Comparison of ENCODE assay signal across 2 cellular contexts in the genomic region with DNA sequence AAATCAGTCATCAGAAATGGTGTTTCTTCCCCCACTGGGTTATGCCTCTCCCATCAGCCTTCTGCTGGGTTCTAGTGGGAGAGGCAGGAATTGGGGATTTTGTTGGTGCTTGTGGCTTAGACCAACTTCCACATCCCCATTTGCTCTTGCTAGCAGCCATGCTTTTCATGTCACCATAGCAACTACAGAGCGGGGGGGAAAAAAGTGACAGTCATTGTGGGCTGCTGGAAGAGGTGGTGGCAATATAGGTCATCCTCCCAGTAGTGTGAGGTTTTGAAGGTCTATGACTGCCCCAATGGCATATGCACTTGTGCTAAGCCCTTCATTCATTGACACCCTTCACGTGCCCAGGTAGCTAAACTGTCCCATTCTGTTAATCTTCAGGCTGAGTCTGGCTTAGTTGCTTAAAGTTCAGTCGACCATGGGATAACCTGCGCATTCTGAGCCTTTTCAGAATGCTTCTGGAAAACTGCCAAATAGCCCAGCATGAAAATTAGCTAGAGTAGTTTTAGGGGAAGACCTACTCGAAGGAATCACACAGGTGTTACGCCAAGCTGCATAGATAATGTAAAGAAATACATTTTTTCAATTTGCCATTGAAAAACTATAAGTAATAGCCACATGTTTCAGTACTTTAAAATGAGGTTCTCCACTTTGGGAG.
TF ChIP-seq lines count a peak whose summit lies in the region.

No MANE protein-coding gene starts in this region.

TF ChIP-seq in HepG2, 621 proteins besides CTCF, POLR2A, EP300 and RAD21 (continued from another document):
- no peak for TF ChIP-seq PHF20 (CRISPR knock-in tag; IDR thresholded peaks at IDR 0.05)
- 0 out of 2 replicates have a peak, but pooled peaks have one; percentile 21 for TF ChIP-seq NFE2L2 (IDR thresholded peaks at IDR 0.05; ENCODE audit: low read length)
- no peak for TF ChIP-seq ZFX (CRISPR knock-in tag; IDR thresholded peaks at IDR 0.05; ENCODE audit: low read depth)
- TF ChIP-seq RFX1 (IDR thresholded peaks at IDR 0.05) = peak; percentile 31

TF ChIP-seq in SK-N-SH, 30 proteins besides CTCF, POLR2A, EP300 and RAD21 (continued from another document):
- TF ChIP-seq USF1 (IDR thresholded peaks at IDR 0.05; ENCODE audit: borderline replicate concordance, low read depth) (no peak), JUND (IDR thresholded peaks at IDR 0.05) (no peak), GABPA (IDR thresholded peaks at IDR 0.05; ENCODE audit: low read depth) (no peak), GATA2 (CRISPR knock-in tag; IDR thresholded peaks at IDR 0.05) (no peak), EZH2phosphoT487 (IDR thresholded peaks at IDR 0.05; ENCODE audit: borderline replicate concordance, low read depth) (no peak), YY1 (IDR thresholded peaks at IDR 0.05; ENCODE audit: low read depth) (no peak), ZBTB33 (IDR thresholded peaks at IDR 0.05; ENCODE audit: borderline replicate concordance, low read depth) (no peak), POLR2AphosphoS5 (IDR thresholded peaks at IDR 0.05; ENCODE audit: low read depth, low read length) (no peak)
- TF ChIP-seq, protein P1, sequence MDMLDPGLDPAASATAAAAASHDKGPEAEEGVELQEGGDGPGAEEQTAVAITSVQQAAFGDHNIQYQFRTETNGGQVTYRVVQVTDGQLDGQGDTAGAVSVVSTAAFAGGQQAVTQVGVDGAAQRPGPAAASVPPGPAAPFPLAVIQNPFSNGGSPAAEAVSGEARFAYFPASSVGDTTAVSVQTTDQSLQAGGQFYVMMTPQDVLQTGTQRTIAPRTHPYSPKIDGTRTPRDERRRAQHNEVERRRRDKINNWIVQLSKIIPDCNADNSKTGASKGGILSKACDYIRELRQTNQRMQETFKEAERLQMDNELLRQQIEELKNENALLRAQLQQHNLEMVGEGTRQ (IDR thresholded peaks at IDR 0.05; ENCODE audit: borderline replicate concordance, low read depth, low read length) = no peak
